1 cellular context compared by ENCODE assay signal in the genomic region with DNA sequence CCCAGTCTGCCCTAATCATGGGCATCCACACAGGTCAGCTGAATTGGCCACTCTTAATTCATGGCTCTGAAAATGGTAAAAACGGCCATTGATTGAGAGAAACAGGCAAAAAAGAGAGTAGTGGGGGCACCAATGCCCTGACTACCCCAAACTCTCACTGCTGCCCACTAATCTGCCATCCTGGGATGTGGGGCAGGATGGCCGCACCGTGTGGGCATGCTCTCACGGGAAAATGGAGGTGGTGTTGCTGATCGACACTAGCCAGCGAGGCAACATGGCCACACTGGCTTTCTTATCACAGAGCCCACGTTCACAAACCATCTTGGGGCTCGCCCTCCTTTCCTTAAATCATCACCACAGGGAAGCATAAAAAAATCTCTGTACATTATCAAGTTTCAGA.
TF ChIP-seq lines count a peak whose summit lies in the region.

No MANE protein-coding gene starts in this region.

TF ChIP-seq in HepG2, 621 proteins besides CTCF, POLR2A, EP300 and RAD21:
- TF ChIP-seq SMYD3 (CRISPR knock-in tag; IDR thresholded peaks at IDR 0.05) (no peak), ZNF225 (CRISPR knock-in tag; IDR thresholded peaks at IDR 0.05) (no peak), POLR2G (IDR thresholded peaks at IDR 0.05; ENCODE audit: low read depth, low read length) (no peak), ZNF772 (CRISPR knock-in tag; IDR thresholded peaks at IDR 0.05) (no peak), MAFG (CRISPR knock-in tag; IDR thresholded peaks at IDR 0.05) (no peak), ZSCAN12 (CRISPR knock-in tag; IDR thresholded peaks at IDR 0.05) (no peak), ZFP36L2 (CRISPR knock-in tag; IDR thresholded peaks at IDR 0.05) (no peak), ZNF292 (CRISPR knock-in tag; IDR thresholded peaks at IDR 0.05; ENCODE audit: borderline replicate concordance, low read depth) (no peak), HHEX (CRISPR knock-in tag; IDR thresholded peaks at IDR 0.05) (no peak), ZMYM2 (CRISPR knock-in tag; IDR thresholded peaks at IDR 0.05) (no peak), SPEN (CRISPR knock-in tag; IDR thresholded peaks at IDR 0.05; ENCODE audit: low read depth) (no peak), XRCC5 (optimal IDR thresholded peaks at IDR 0.05; ENCODE audit: low read length) (no peak), CBX5 (CRISPR knock-in tag; IDR thresholded peaks at IDR 0.05; ENCODE audit: borderline replicate concordance) (no peak), CBFB (CRISPR knock-in tag; IDR thresholded peaks at IDR 0.05) (no peak), ZNF746 (CRISPR knock-in tag; IDR thresholded peaks at IDR 0.05) (no peak), HDAC1 (CRISPR knock-in tag; IDR thresholded peaks at IDR 0.05) (no peak)
- TF ChIP-seq, protein P1, sequence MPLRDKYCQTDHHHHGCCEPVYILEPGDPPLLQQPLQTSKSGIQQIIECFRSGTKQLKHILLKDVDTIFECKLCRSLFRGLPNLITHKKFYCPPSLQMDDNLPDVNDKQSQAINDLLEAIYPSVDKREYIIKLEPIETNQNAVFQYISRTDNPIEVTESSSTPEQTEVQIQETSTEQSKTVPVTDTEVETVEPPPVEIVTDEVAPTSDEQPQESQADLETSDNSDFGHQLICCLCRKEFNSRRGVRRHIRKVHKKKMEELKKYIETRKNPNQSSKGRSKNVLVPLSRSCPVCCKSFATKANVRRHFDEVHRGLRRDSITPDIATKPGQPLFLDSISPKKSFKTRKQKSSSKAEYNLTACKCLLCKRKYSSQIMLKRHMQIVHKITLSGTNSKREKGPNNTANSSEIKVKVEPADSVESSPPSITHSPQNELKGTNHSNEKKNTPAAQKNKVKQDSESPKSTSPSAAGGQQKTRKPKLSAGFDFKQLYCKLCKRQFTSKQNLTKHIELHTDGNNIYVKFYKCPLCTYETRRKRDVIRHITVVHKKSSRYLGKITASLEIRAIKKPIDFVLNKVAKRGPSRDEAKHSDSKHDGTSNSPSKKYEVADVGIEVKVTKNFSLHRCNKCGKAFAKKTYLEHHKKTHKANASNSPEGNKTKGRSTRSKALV (CRISPR knock-in tag; IDR thresholded peaks at IDR 0.05): no peak
- TF ChIP-seq, protein P2, sequence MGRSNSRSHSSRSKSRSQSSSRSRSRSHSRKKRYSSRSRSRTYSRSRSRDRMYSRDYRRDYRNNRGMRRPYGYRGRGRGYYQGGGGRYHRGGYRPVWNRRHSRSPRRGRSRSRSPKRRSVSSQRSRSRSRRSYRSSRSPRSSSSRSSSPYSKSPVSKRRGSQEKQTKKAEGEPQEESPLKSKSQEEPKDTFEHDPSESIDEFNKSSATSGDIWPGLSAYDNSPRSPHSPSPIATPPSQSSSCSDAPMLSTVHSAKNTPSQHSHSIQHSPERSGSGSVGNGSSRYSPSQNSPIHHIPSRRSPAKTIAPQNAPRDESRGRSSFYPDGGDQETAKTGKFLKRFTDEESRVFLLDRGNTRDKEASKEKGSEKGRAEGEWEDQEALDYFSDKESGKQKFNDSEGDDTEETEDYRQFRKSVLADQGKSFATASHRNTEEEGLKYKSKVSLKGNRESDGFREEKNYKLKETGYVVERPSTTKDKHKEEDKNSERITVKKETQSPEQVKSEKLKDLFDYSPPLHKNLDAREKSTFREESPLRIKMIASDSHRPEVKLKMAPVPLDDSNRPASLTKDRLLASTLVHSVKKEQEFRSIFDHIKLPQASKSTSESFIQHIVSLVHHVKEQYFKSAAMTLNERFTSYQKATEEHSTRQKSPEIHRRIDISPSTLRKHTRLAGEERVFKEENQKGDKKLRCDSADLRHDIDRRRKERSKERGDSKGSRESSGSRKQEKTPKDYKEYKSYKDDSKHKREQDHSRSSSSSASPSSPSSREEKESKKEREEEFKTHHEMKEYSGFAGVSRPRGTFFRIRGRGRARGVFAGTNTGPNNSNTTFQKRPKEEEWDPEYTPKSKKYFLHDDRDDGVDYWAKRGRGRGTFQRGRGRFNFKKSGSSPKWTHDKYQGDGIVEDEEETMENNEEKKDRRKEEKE (IDR thresholded peaks at IDR 0.05): no peak
- TF ChIP-seq, protein P3, sequence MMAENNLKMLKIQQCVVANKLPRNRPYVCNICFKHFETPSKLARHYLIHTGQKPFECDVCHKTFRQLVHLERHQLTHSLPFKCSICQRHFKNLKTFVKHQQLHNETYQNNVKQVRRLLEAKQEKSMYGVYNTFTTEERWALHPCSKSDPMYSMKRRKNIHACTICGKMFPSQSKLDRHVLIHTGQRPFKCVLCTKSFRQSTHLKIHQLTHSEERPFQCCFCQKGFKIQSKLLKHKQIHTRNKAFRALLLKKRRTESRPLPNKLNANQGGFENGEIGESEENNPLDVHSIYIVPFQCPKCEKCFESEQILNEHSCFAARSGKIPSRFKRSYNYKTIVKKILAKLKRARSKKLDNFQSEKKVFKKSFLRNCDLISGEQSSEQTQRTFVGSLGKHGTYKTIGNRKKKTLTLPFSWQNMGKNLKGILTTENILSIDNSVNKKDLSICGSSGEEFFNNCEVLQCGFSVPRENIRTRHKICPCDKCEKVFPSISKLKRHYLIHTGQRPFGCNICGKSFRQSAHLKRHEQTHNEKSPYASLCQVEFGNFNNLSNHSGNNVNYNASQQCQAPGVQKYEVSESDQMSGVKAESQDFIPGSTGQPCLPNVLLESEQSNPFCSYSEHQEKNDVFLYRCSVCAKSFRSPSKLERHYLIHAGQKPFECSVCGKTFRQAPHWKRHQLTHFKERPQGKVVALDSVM (CRISPR knock-in tag; IDR thresholded peaks at IDR 0.05): no peak
